2 cellular contexts compared by ENCODE assay signal in genomic region chr7:36986429-36987362, GRCh38.
TF ChIP-seq lines count a peak whose summit lies in the region.

No MANE protein-coding gene starts in this region.

TF ChIP-seq in HCT116, 20 proteins besides CTCF, POLR2A, EP300 and RAD21 (continued from another document):
- TF ChIP-seq REST (IDR thresholded peaks at IDR 0.05; ENCODE audit: low read depth) = no peak
- no peak for TF ChIP-seq ATF3 (IDR thresholded peaks at IDR 0.05)
- TF ChIP-seq MAX (IDR thresholded peaks at IDR 0.05) = no peak
- no peak for TF ChIP-seq POLR2AphosphoS5 (IDR thresholded peaks at IDR 0.05; ENCODE audit: low read depth, low read length)
- TF ChIP-seq EZH2phosphoT487 (IDR thresholded peaks at IDR 0.05; ENCODE audit: borderline replicate concordance) = no peak
- TF ChIP-seq ZBTB33 (IDR thresholded peaks at IDR 0.05; ENCODE audit: extremely low read depth, insufficient replicate concordance, low read length) = no peak
- no peak for TF ChIP-seq EGR1 (IDR thresholded peaks at IDR 0.05; ENCODE audit: low read depth)
- no peak for TF ChIP-seq ZNF274 (IDR thresholded peaks at IDR 0.05; ENCODE audit: low read depth, low read length)
- TF ChIP-seq SRF (IDR thresholded peaks at IDR 0.05; ENCODE audit: low read depth) = no peak
- TF ChIP-seq SIN3A (IDR thresholded peaks at IDR 0.05; ENCODE audit: low read depth) = no peak
- TF ChIP-seq FOSL1 (IDR thresholded peaks at IDR 0.05; ENCODE audit: low read depth) = no peak
- no peak for TF ChIP-seq YY1 (IDR thresholded peaks at IDR 0.05; ENCODE audit: extremely low read depth, insufficient replicate concordance, low read depth, low read length)
- no peak for TF ChIP-seq CBX3 (IDR thresholded peaks at IDR 0.05; ENCODE audit: low read depth)

TF ChIP-seq in H1, 55 proteins besides CTCF, POLR2A, EP300 and RAD21 (continued from another document):
- TF ChIP-seq NANOG (IDR thresholded peaks at IDR 0.05; ENCODE audit: insufficient read depth, low read depth, low read length, poor library complexity, severe bottlenecking) (no peak), TAF7 (optimal IDR thresholded peaks at IDR 0.05; ENCODE audit: borderline replicate concordance, low read depth, low read length) (no peak), MAFK (IDR thresholded peaks at IDR 0.05; ENCODE audit: low read depth, low read length) (no peak), KDM4A (IDR thresholded peaks at IDR 0.05; ENCODE audit: low read depth, low read length, severe bottlenecking) (no peak), E2F6 (IDR thresholded peaks at IDR 0.05) (no peak), HDAC2 (IDR thresholded peaks at IDR 0.05; ENCODE audit: borderline replicate concordance in 1 of 2, low read depth in 2 of 2, low read length in 2 of 2) (peak in 1 of 2 experiments; percentile 92; a peak in 1 of 4 replicates), TEAD4 (IDR thresholded peaks at IDR 0.05; ENCODE audit: low read depth, low read length) (peak; percentile 98), RNF2 (IDR thresholded peaks at IDR 0.05; ENCODE audit: borderline replicate concordance, low read depth, low read length, missing control alignments, poor library complexity, severe bottlenecking) (no peak), SP2 (IDR thresholded peaks at IDR 0.05; ENCODE audit: low read length) (no peak), CBX8 (IDR thresholded peaks at IDR 0.05; ENCODE audit: borderline replicate concordance, low read depth, low read length) (no peak), JUND (IDR thresholded peaks at IDR 0.05; ENCODE audit: low read length) (no peak), CHD7 (IDR thresholded peaks at IDR 0.05; ENCODE audit: insufficient replicate concordance, low read length) (peak; percentile 57), ASH2L (IDR thresholded peaks at IDR 0.05; ENCODE audit: low read length) (no peak), POU5F1 (IDR thresholded peaks at IDR 0.05; ENCODE audit: low read depth, low read length) (no peak), SRF (IDR thresholded peaks at IDR 0.05; ENCODE audit: low read depth, low read length) (no peak), RXRA (IDR thresholded peaks at IDR 0.05; ENCODE audit: insufficient read depth, low read depth, low read length) (no peak), ATF3 (IDR thresholded peaks at IDR 0.05; ENCODE audit: insufficient read depth, low read depth, low read length) (no peak), PHF8 (conservative IDR thresholded peaks at IDR 0.05; ENCODE audit: low read depth, low read length) (no peak), TBP (IDR thresholded peaks at IDR 0.05; ENCODE audit: low read depth, low read length) (no peak), ATF2 (IDR thresholded peaks at IDR 0.05; ENCODE audit: low read length) (no peak), CEBPB (IDR thresholded peaks at IDR 0.05; ENCODE audit: low read depth, low read length) (no peak), FOSL1 (IDR thresholded peaks at IDR 0.05; ENCODE audit: insufficient read depth, low read depth, low read length) (no peak), GABPA (IDR thresholded peaks at IDR 0.05; ENCODE audit: borderline replicate concordance, insufficient read depth, low read length) (no peak), SP1 (IDR thresholded peaks at IDR 0.05; ENCODE audit: low read depth, low read length) (peak; percentile 60; the same call in 1 of the 2 replicates), KDM5A (IDR thresholded peaks at IDR 0.05; ENCODE audit: low read length) (no peak), JUN (IDR thresholded peaks at IDR 0.05; ENCODE audit: low read depth, low read length) (no peak), TAF1 (IDR thresholded peaks at IDR 0.05; ENCODE audit: low read depth, low read length) (no peak), SIX5 (IDR thresholded peaks at IDR 0.05; ENCODE audit: low read depth, low read length) (no peak), CTBP2 (IDR thresholded peaks at IDR 0.05; ENCODE audit: borderline replicate concordance, insufficient read depth, insufficient read length, low read length) (no peak), SP4 (IDR thresholded peaks at IDR 0.05; ENCODE audit: low read length) (no peak), EZH2 (IDR thresholded peaks at IDR 0.05; ENCODE audit: low read depth, low read length, severe bottlenecking) (no peak), SAP30 (IDR thresholded peaks at IDR 0.05; ENCODE audit: insufficient read depth, insufficient replicate concordance, low read length) (no peak), ZNF274 (IDR thresholded peaks at IDR 0.05; ENCODE audit: borderline replicate concordance, extremely low read depth, low read length) (no peak), HDAC6 (IDR thresholded peaks at IDR 0.05; ENCODE audit: low read depth, low read length) (no peak), SIRT6 (IDR thresholded peaks at IDR 0.05; ENCODE audit: low read length) (no peak), YY1 (IDR thresholded peaks at IDR 0.05; ENCODE audit: low read depth, low read length) (no peak), POLR2AphosphoS5 (IDR thresholded peaks at IDR 0.05; ENCODE audit: low read depth, low read length) (no peak)
